1 cellular context compared by ENCODE assay signal in genomic region chr21:37511848-37512247, GRCh38.
TF ChIP-seq lines count a peak whose summit lies in the region.

No MANE protein-coding gene starts in this region.

TF ChIP-seq in GM12878, 131 proteins besides CTCF, POLR2A, EP300 and RAD21 (continued from another document):
- TF ChIP-seq REST (IDR thresholded peaks at IDR 0.05; ENCODE audit: low read depth, low read length) = no peak
- no peak for TF ChIP-seq SKIL (IDR thresholded peaks at IDR 0.05; ENCODE audit: low read depth, poor library complexity, severe bottlenecking)
- no peak for TF ChIP-seq LARP7 (IDR thresholded peaks at IDR 0.05)
- TF ChIP-seq IRF5 (IDR thresholded peaks at IDR 0.05; ENCODE audit: borderline replicate concordance) = no peak
- TF ChIP-seq KAT2A (conservative IDR thresholded peaks at IDR 0.05; ENCODE audit: control insufficient read depth, low read depth, low read length) = no peak
- TF ChIP-seq SUZ12 (IDR thresholded peaks at IDR 0.05; ENCODE audit: unreplicated experiment) = no peak
- TF ChIP-seq BRCA1 (IDR thresholded peaks at IDR 0.05; ENCODE audit: low read depth, low read length) = no peak
- TF ChIP-seq ZNF622 (IDR thresholded peaks at IDR 0.05) = no peak
- TF ChIP-seq POLR2AphosphoS2 (IDR thresholded peaks at IDR 0.05; ENCODE audit: low read depth, low read length) = no peak
- no peak for TF ChIP-seq USF2 (IDR thresholded peaks at IDR 0.05; ENCODE audit: borderline replicate concordance, low read depth, low read length)
- TF ChIP-seq ZBTB40 (IDR thresholded peaks at IDR 0.05; ENCODE audit: borderline replicate concordance) = no peak
- no peak for TF ChIP-seq CHD1 (IDR thresholded peaks at IDR 0.05; ENCODE audit: low read depth, low read length)
- no peak for TF ChIP-seq RCOR1 (conservative IDR thresholded peaks at IDR 0.05; ENCODE audit: low read depth, low read length)
